25 cellular contexts compared by ENCODE assay signal in genomic region chr7:28195925-28196324, GRCh38. TPM values are rescaled to one million over a fixed set of nuclear protein-coding genes. Genes with fewer than 3 reads are reported as not detected.
DNase-seq lines count a peak whose midpoint lies in the region; ATAC-seq and TF ChIP-seq lines count a peak whose summit lies in the region.
"Had no signal": no experiment of that assay in that cellular context is flagged by ENCODE, and none has a peak within 500 bp of the region (broad histone marks: within the 10 kb centered on the region; RNA-seq: fewer than 3 reads in every experiment).

No MANE protein-coding gene starts in this region.

- H3K79me1 ChIP-seq in neuronal stem cell (ENCODE audit: low read depth, low read length), result no peaks in the 10 kb centered on the region

- no peaks in the 10 kb centered on the region for H3K36me3 Mint-ChIP-seq in mesothelial cell of epicardium
- no peaks in the 10 kb centered on the region for H3K36me3 Mint-ChIP-seq in naive thymus-derived CD8-positive, alpha-beta T cell
- H3K36me3 Mint-ChIP-seq: CD4-positive, alpha-beta memory T cell had no signal

- H3K4me3 Mint-ChIP-seq in mesothelial cell of epicardium, result no peak overlapping the region
- H3K4me3 Mint-ChIP-seq in naive thymus-derived CD8-positive, alpha-beta T cell, result peak overlapping the region in 2 of 10 donors; percentile 16 to 41
- H3K4me3 Mint-ChIP-seq: CD4-positive, alpha-beta memory T cell had no signal

- no peak overlapping the region for H2BK120ac ChIP-seq in neuronal stem cell (ENCODE audit: low read depth, low read length)

- H3K36me3 ChIP-seq in neuronal stem cell (replicated peaks in 1 of 2; ENCODE audit: control insufficient read depth in 2 of 2, insufficient read depth in 2 of 2, low read length in 2 of 2) (no peaks in the 10 kb centered on the region), right lobe of liver (no peaks in the 10 kb centered on the region)
- H3K36me3 ChIP-seq: BLaER1 treated with 17β-estradiol and CSF1 and Interleukin-3, amounts not matched to agents 10 nM and 100 nM; MG63 had no signal

- no peak overlapping the region for H2AFZ ChIP-seq in neuronal stem cell (ENCODE audit: low read length)
- H2AFZ ChIP-seq: PC-9 had no signal

- DNase-seq in NK-92 treated with Interleukin-12 subunit alpha and Interleukin-12 subunit beta, amount 100 ng/mL, for 24 hours (lab: John Stamatoyannopoulos, UW), result peak; percentile 8
- DNase-seq in NK-92 (lab: John Stamatoyannopoulos, UW; ENCODE audit: unreplicated experiment) (no peak), erythroblast (lab: John Stamatoyannopoulos, UW) (peak; percentile 78 to 87), neuronal stem cell (ENCODE audit: low spot score) (no peak), mesothelial cell of epicardium (ENCODE audit: low spot score in 2 of 2, unreplicated experiment in 2 of 2) (no peak), activated gamma-delta T cell (lab: John Stamatoyannopoulos, UW) (no peak), right lobe of liver (no peak)
- DNase-seq in naive thymus-derived CD8-positive, alpha-beta T cell, result no peak
- DNase-seq: ACHN; Calu3; CD4-positive, alpha-beta memory T cell; DMS153; GOT3; MG63; NCI-H1417 treated with DMSO at 0.1 percent for 48 hours; NCI-H187; NCI-H2107; NCI-H446 treated with DMSO at 0.1 percent for 48 hours; NCI-H526 treated with DMSO at 0.1 percent for 48 hours; PC-9; RPMI8226; SHP77 had no signal

- TF ChIP-seq CTCF in mesothelial cell of epicardium (IDR thresholded peaks at IDR 0.05; ENCODE audit: unreplicated experiment), result no peak
- TF ChIP-seq CTCF in right lobe of liver (IDR thresholded peaks at IDR 0.05), result no peak

- H2BK12ac ChIP-seq in neuronal stem cell (ENCODE audit: low read length), result no peak overlapping the region

- H3K23ac ChIP-seq in neuronal stem cell (ENCODE audit: low read depth, low read length, poor library complexity), result no peak overlapping the region

- no peak overlapping the region for H3K27ac Mint-ChIP-seq in mesothelial cell of epicardium
- H3K27ac Mint-ChIP-seq in naive thymus-derived CD8-positive, alpha-beta T cell, result peak overlapping the region in 2 of 10 donors; percentile 42 to 87
- H3K27ac Mint-ChIP-seq: CD4-positive, alpha-beta memory T cell had no signal

- POLR2A ChIA-PET in naive thymus-derived CD8-positive, alpha-beta T cell (lab: Charles Lee), result no interaction called here

- H3K27me3 ChIP-seq in neuronal stem cell (ENCODE audit: control insufficient read depth in 3 of 3, insufficient read depth in 3 of 3, low read depth in 1 of 3, low read length in 3 of 3) (peaks cover 0 to 19% (median 0%) of the 10 kb centered on the region in 3 experiments), right lobe of liver (no peaks in the 10 kb centered on the region)
- H3K27me3 ChIP-seq: BLaER1 treated with 17β-estradiol and CSF1 and Interleukin-3, amounts not matched to agents 10 nM and 100 nM; MG63 had no signal

- no peak overlapping the region for H3K14ac ChIP-seq in neuronal stem cell (ENCODE audit: low read length)

- H3K4me2 ChIP-seq in neuronal stem cell (ENCODE audit: insufficient read depth, low read length, poor library complexity, severe bottlenecking), result no peak overlapping the region
- H3K4me2 ChIP-seq: BLaER1 treated with 17β-estradiol and CSF1 and Interleukin-3, amounts not matched to agents 10 nM and 100 nM; PC-9 had no signal

- no peak overlapping the region for H4K91ac ChIP-seq in neuronal stem cell (ENCODE audit: low read depth, low read length, poor library complexity)

- H3K27ac ChIP-seq in neuronal stem cell (replicated peaks; ENCODE audit: low read length), result no peak overlapping the region
- no peak overlapping the region for H3K27ac ChIP-seq in right lobe of liver
- H3K27ac ChIP-seq: 22Rv1; BLaER1 treated with 17β-estradiol and CSF1 and Interleukin-3, amounts not matched to agents 10 nM and 100 nM; PC-9 had no signal

- H4K8ac ChIP-seq in neuronal stem cell (ENCODE audit: low read depth, low read length), result no peak overlapping the region

- ATAC-seq in right lobe of liver, result no peak
- ATAC-seq in naive thymus-derived CD8-positive, alpha-beta T cell, result no peak
- ATAC-seq: K562 had no signal

- peak overlapping the region; percentile 67 for H3K18ac ChIP-seq in neuronal stem cell (ENCODE audit: low read length)

- H3K4me1 ChIP-seq in neuronal stem cell (ENCODE audit: control insufficient read depth in 2 of 2, insufficient read depth in 1 of 2, low read depth in 1 of 2, low read length in 2 of 2) (peaks cover 3 to 4% of the 10 kb centered on the region in 2 donors), right lobe of liver (no peaks in the 10 kb centered on the region)

- H3K4me3 ChIP-seq in neuronal stem cell (ENCODE audit: low read length in 2 of 2), result peak overlapping the region in 1 of 2 donors; percentile 49
- no peak overlapping the region for H3K4me3 ChIP-seq in right lobe of liver
- H3K4me3 ChIP-seq: BLaER1 treated with 17β-estradiol and CSF1 and Interleukin-3, amounts not matched to agents 10 nM and 100 nM; K562; MG63; PC-9 had no signal

- H2BK5ac ChIP-seq in neuronal stem cell (ENCODE audit: low read length), result no peak overlapping the region

- intact Hi-C loops in right lobe of liver (cut with DNase I), result no loop called here

- TF ChIP-seq POLR2A in erythroblast (IDR thresholded peaks at IDR 0.05; ENCODE audit: low read length), result peak; percentile 25
- TF ChIP-seq POLR2A in right lobe of liver (IDR thresholded peaks at IDR 0.05), result no peak

- peaks cover 5% of the 10 kb centered on the region for H3K27me3 Mint-ChIP-seq in mesothelial cell of epicardium (ENCODE audit: low read depth)
- H3K27me3 Mint-ChIP-seq in naive thymus-derived CD8-positive, alpha-beta T cell, result peaks cover 0 to 5% (median 1%) of the 10 kb centered on the region in 5 donors

- no peaks in the 10 kb centered on the region for H3K9me3 ChIP-seq in neuronal stem cell (replicated peaks in 1 of 2; ENCODE audit: control insufficient read depth in 2 of 2, insufficient read depth in 1 of 2, low read depth in 1 of 2, low read length in 2 of 2)
- no peaks in the 10 kb centered on the region for H3K9me3 ChIP-seq in right lobe of liver
- H3K9me3 ChIP-seq: BLaER1 treated with 17β-estradiol and CSF1 and Interleukin-3, amounts not matched to agents 10 nM and 100 nM; MG63 had no signal

- WGBS in neuronal stem cell (ENCODE audit: extremely low coverage in 2 of 2, insufficient read length in 2 of 2, insufficient replicate concordance in 1 of 2), 2 donors, result 100% methylated on average over 2 of the region's 3 CpGs; no CpG with 5 or more reads in 1 of the 2 donors
- WGBS in right lobe of liver (ENCODE audit: insufficient coverage, low coverage, low lambda C conversion rate, missing lambda C conversion rate), result 73% methylated on average over 3 of the region's 3 CpGs

- H3K4ac ChIP-seq in neuronal stem cell (ENCODE audit: low read length), result no peak overlapping the region

- H3K9me3 Mint-ChIP-seq in mesothelial cell of epicardium, result peaks cover 4% of the 10 kb centered on the region
- no peaks in the 10 kb centered on the region for H3K9me3 Mint-ChIP-seq in naive thymus-derived CD8-positive, alpha-beta T cell
- H3K9me3 Mint-ChIP-seq: CD4-positive, alpha-beta memory T cell had no signal

- H3K4me1 Mint-ChIP-seq in mesothelial cell of epicardium, result peaks cover 2% of the 10 kb centered on the region
- peaks cover 0 to 41% (median 1%) of the 10 kb centered on the region in 4 donors for H3K4me1 Mint-ChIP-seq in naive thymus-derived CD8-positive, alpha-beta T cell
- H3K4me1 Mint-ChIP-seq: CD4-positive, alpha-beta memory T cell had no signal

- H2BK15ac ChIP-seq in neuronal stem cell (ENCODE audit: low read length), result no peak overlapping the region

- peak overlapping the region; percentile 66 for H3K9ac ChIP-seq in neuronal stem cell (ENCODE audit: low read depth, low read length, poor library complexity)
- H3K9ac ChIP-seq: BLaER1 treated with 17β-estradiol and CSF1 and Interleukin-3, amounts not matched to agents 10 nM and 100 nM had no signal

- no peak overlapping the region for H2AK5ac ChIP-seq in neuronal stem cell (ENCODE audit: low read depth, low read length)

RNA-seq across cellular contexts. Expression of gene JAZF1, which starts 15.3 kb away (rescaled TPM):
- polyA plus RNA-seq in neuronal stem cell (2013, experiment 1 of 2), result 2.6 TPM
- 2.6 TPM for polyA plus RNA-seq in neuronal stem cell (2013, experiment 2 of 2)
- 4.5 to 7.2 TPM (median 5.5 TPM) in 3 replicates for total RNA-seq in mesothelial cell of epicardium
- total RNA-seq in right lobe of liver, result 10 to 100 TPM in 1 of 6 experiments, 1 to 10 TPM in 5; 4.8 to 20.9 (median 6.9) TPM
- 1 to 10 TPM; 3.6 to 4.3 TPM for total RNA-seq in naive thymus-derived CD8-positive, alpha-beta T cell
- polyA plus RNA-seq in naive thymus-derived CD8-positive, alpha-beta T cell, result 1 to 10 TPM; 1.4 to 8.6 (median 2.1) TPM

Comparison
In these comparisons a context has a peak if more than half of its experiments do, and no peak if none do; other contexts are left out.
1. DNase-seq: peak in NK-92 treated with Interleukin-12 subunit alpha and Interleukin-12 subunit beta, amount 100 ng/mL, for 24 hours (single experiment) and erythroblast (2 of 2); none in NK-92 (single experiment), neuronal stem cell (single experiment), mesothelial cell of epicardium (0 of 2), activated gamma-delta T cell (single experiment), right lobe of liver (0 of 3) and naive thymus-derived CD8-positive, alpha-beta T cell (0 of 10).